In the genomic region with DNA sequence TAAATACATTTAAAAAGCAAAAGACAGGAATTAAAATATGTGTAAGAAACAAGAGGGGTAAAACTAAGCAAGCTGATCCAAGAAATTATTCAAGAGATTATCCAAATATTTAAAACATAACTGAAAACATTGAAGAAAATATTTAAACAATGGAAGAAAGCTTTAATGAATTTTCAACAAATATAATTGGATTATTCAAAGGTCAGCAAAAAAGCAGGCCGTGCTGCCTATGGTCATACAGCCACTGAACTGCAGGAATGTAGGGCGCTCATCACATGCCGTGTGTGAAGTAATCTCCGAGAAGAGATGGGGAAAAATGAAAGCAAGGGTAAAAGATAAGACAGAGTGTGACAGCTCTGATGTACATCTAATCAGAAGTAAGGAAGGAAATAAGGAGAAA, we compare ENCODE assay signal across 32 cellular contexts.
"Had no signal": no experiment of that assay in that cellular context is flagged by ENCODE, and none has a peak within 500 bp of the region (broad histone marks: within the 10 kb centered on the region; RNA-seq: fewer than 3 reads in every experiment).

No MANE protein-coding gene starts in this region.

- H3K36me3 Mint-ChIP-seq: activated CD4-positive, alpha-beta memory T cell treated with anti-CD3 and anti-CD28 coated beads for 36 hours; activated CD8-positive, alpha-beta memory T cell treated with anti-CD3 and anti-CD28 coated beads, Interleukin-2, amount 10 ng/mL, durations not matched to agents 7 days and 5 days; activated naive CD4-positive, alpha-beta T cell treated with anti-CD3 and anti-CD28 coated beads, Interleukin-2, amount 10 ng/mL, durations not matched to agents 7 days and 5 days; activated naive CD8-positive, alpha-beta T cell had no signal

- H3K27ac ChIP-seq: brain microvascular endothelial cell, esophagus muscularis mucosa, foreskin keratinocyte, gastrocnemius medialis, heart left ventricle had no signal

- H3K36me3 ChIP-seq: brain microvascular endothelial cell, esophagus muscularis mucosa, gastrocnemius medialis, heart left ventricle had no signal

- H3K4me3 ChIP-seq: esophagus muscularis mucosa, gastrocnemius medialis, heart left ventricle had no signal

- H3K4me1 ChIP-seq: esophagus muscularis mucosa, foreskin keratinocyte, gastrocnemius medialis, heart left ventricle had no signal

- H3K27me3 Mint-ChIP-seq: activated CD4-positive, alpha-beta memory T cell treated with anti-CD3 and anti-CD28 coated beads for 36 hours; activated CD4-positive, alpha-beta T cell treated with anti-CD3 and anti-CD28 coated beads for 36 hours; activated CD4-positive, alpha-beta T cell treated with anti-CD3 and anti-CD28 coated beads, Interleukin-2, amount 10 ng/mL, durations not matched to agents 24 days and 14 days; activated CD8-positive, alpha-beta memory T cell treated with anti-CD3 and anti-CD28 coated beads, Interleukin-2, amount 10 ng/mL, durations not matched to agents 7 days and 5 days; activated naive CD4-positive, alpha-beta T cell treated with anti-CD3 and anti-CD28 coated beads, Interleukin-2, amount 10 ng/mL, durations not matched to agents 7 days and 5 days; activated naive CD8-positive, alpha-beta T cell; activated T-cell treated with anti-CD3 and anti-CD28 coated beads, Interleukin-2, amount 50 U/mL, for 24 hours; effector memory CD8-positive, alpha-beta T cell had no signal

- DNase-seq: activated CD4-positive, alpha-beta memory T cell treated with anti-CD3 and anti-CD28 coated beads for 36 hours; activated CD4-positive, alpha-beta T cell treated with anti-CD3 and anti-CD28 coated beads for 36 hours; activated CD4-positive, alpha-beta T cell treated with anti-CD3 and anti-CD28 coated beads, Interleukin-2, amount 10 ng/mL, durations not matched to agents 24 days and 14 days; activated CD4-positive, CD25-positive, alpha-beta regulatory T cell; activated CD4-positive, CD25-positive, alpha-beta regulatory T cell treated with anti-CD3 and anti-CD28 coated beads, Interleukin-2, amount 50 U/mL, for 72 hours; activated CD8-positive, alpha-beta memory T cell treated with anti-CD3 and anti-CD28 coated beads, Interleukin-2, amount 10 ng/mL, durations not matched to agents 7 days and 5 days; activated CD8-positive, alpha-beta memory T cell treated with anti-CD3 and anti-CD28 coated beads, Interleukin-2, amount 50 U/mL, for 4 hours; activated CD8-positive, alpha-beta T cell treated with anti-CD3 and anti-CD28 coated beads, Interleukin-2, amount 10 ng/mL, durations not matched to agents 7 days and 5 days; activated gamma-delta T cell; activated naive CD4-positive, alpha-beta T cell; activated naive CD4-positive, alpha-beta T cell treated with anti-CD3 and anti-CD28 coated beads, Interleukin-2, amount 10 ng/mL, durations not matched to agents 7 days and 5 days; activated T-cell treated with anti-CD3 and anti-CD28 coated beads for 4 hours; activated T-cell treated with anti-CD3 and anti-CD28 coated beads, Interleukin-2, amount 50 U/mL, for 24 hours; activated T-cell treated with anti-CD3 and anti-CD28 coated beads, Interleukin-2, amount 50 U/mL, for 72 hours; amniotic stem cell; anterior cingulate cortex; brain microvascular endothelial cell; caudate nucleus; cortex of kidney; dermis blood vessel endothelial cell; effector CD4-positive, alpha-beta T cell; effector memory CD8-positive, alpha-beta T cell; erythroblast; foreskin keratinocyte; gastrocnemius medialis; glutamatergic neuron; heart left ventricle; T-helper 2 cell had no signal

- ATAC-seq: activated CD4-positive, alpha-beta T cell treated with anti-CD3 and anti-CD28 coated beads for 36 hours; activated CD8-positive, alpha-beta memory T cell treated with anti-CD3 and anti-CD28 coated beads, Interleukin-2, amount 10 ng/mL, durations not matched to agents 7 days and 5 days; activated CD8-positive, alpha-beta T cell treated with anti-CD3 and anti-CD28 coated beads, Interleukin-2, amount 10 ng/mL, durations not matched to agents 7 days and 5 days; activated T-cell treated with anti-CD3 and anti-CD28 coated beads, Interleukin-2, amount 50 U/mL, for 72 hours; effector memory CD8-positive, alpha-beta T cell; foreskin keratinocyte; gastrocnemius medialis; heart left ventricle had no signal

- H3K27ac Mint-ChIP-seq: activated CD4-positive, alpha-beta memory T cell treated with anti-CD3 and anti-CD28 coated beads for 36 hours; activated CD4-positive, alpha-beta T cell treated with anti-CD3 and anti-CD28 coated beads for 36 hours; activated CD4-positive, alpha-beta T cell treated with anti-CD3 and anti-CD28 coated beads, Interleukin-2, amount 10 ng/mL, durations not matched to agents 24 days and 14 days; activated CD8-positive, alpha-beta memory T cell treated with anti-CD3 and anti-CD28 coated beads, Interleukin-2, amount 10 ng/mL, durations not matched to agents 7 days and 5 days; activated CD8-positive, alpha-beta T cell treated with anti-CD3 and anti-CD28 coated beads, Interleukin-2, amount 10 ng/mL, durations not matched to agents 7 days and 5 days; activated naive CD4-positive, alpha-beta T cell treated with anti-CD3 and anti-CD28 coated beads, Interleukin-2, amount 10 ng/mL, durations not matched to agents 7 days and 5 days; activated naive CD8-positive, alpha-beta T cell; activated T-cell treated with anti-CD3 and anti-CD28 coated beads, Interleukin-2, amount 50 U/mL, for 24 hours; activated T-cell treated with anti-CD3 and anti-CD28 coated beads, Interleukin-2, amount 50 U/mL, for 72 hours; effector memory CD8-positive, alpha-beta T cell had no signal

- H3K27me3 ChIP-seq: brain microvascular endothelial cell, esophagus muscularis mucosa, foreskin keratinocyte, gastrocnemius medialis, heart left ventricle had no signal

- FAIRE-seq: astrocyte, colon had no signal

- H3K9me3 ChIP-seq: esophagus muscularis mucosa, gastrocnemius medialis had no signal

- H3K9me3 Mint-ChIP-seq: activated CD4-positive, alpha-beta T cell treated with anti-CD3 and anti-CD28 coated beads, Interleukin-2, amount 10 ng/mL, durations not matched to agents 24 days and 14 days had no signal

- H3K4me3 Mint-ChIP-seq: activated CD4-positive, alpha-beta memory T cell treated with anti-CD3 and anti-CD28 coated beads for 36 hours; activated CD4-positive, alpha-beta T cell treated with anti-CD3 and anti-CD28 coated beads for 36 hours; activated CD4-positive, alpha-beta T cell treated with anti-CD3 and anti-CD28 coated beads, Interleukin-2, amount 10 ng/mL, durations not matched to agents 24 days and 14 days; activated CD8-positive, alpha-beta memory T cell treated with anti-CD3 and anti-CD28 coated beads, Interleukin-2, amount 10 ng/mL, durations not matched to agents 7 days and 5 days; activated CD8-positive, alpha-beta T cell treated with anti-CD3 and anti-CD28 coated beads, Interleukin-2, amount 10 ng/mL, durations not matched to agents 7 days and 5 days; activated naive CD4-positive, alpha-beta T cell treated with anti-CD3 and anti-CD28 coated beads, Interleukin-2, amount 10 ng/mL, durations not matched to agents 7 days and 5 days; activated naive CD8-positive, alpha-beta T cell; activated T-cell treated with anti-CD3 and anti-CD28 coated beads, Interleukin-2, amount 50 U/mL, for 24 hours; activated T-cell treated with anti-CD3 and anti-CD28 coated beads, Interleukin-2, amount 50 U/mL, for 72 hours; effector memory CD8-positive, alpha-beta T cell had no signal

- H3K4me1 Mint-ChIP-seq: activated CD4-positive, alpha-beta T cell treated with anti-CD3 and anti-CD28 coated beads for 36 hours; activated CD4-positive, alpha-beta T cell treated with anti-CD3 and anti-CD28 coated beads, Interleukin-2, amount 10 ng/mL, durations not matched to agents 24 days and 14 days; activated CD8-positive, alpha-beta memory T cell treated with anti-CD3 and anti-CD28 coated beads, Interleukin-2, amount 10 ng/mL, durations not matched to agents 7 days and 5 days; activated naive CD4-positive, alpha-beta T cell treated with anti-CD3 and anti-CD28 coated beads, Interleukin-2, amount 10 ng/mL, durations not matched to agents 7 days and 5 days had no signal
